In genomic region chr21:36041910-36042309, GRCh38 we compare ENCODE assay signal across 23 cellular contexts.
"Had no signal": no experiment of that assay in that cellular context is flagged by ENCODE, and none has a peak within 500 bp of the region (broad histone marks: within the 10 kb centered on the region; RNA-seq: fewer than 3 reads in every experiment).

No MANE protein-coding gene starts in this region.

- DNase-seq: Karpas-422, KG1, MG63, NCI-H1092, NCI-H1105 treated with DMSO at 0.1 percent for 48 hours, NCI-H1417 treated with DMSO at 0.1 percent for 48 hours, NCI-H146, NCI-H1694 treated with DMSO at 0.1 percent for 48 hours, NCI-H2029, NCI-H2081 treated with DMSO at 0.1 percent for 48 hours, NCI-H2171, NCI-H226, NCI-H446, NCI-H510A, NCI-H524 treated with DMSO at 0.1 percent for 48 hours, NCI-H69, NCI-H774, Right ventricle myocardium superior, RPMI8226, SIG-M5 had no signal

- H3K27ac ChIP-seq: SJSA1, SK-N-MC had no signal

- H3K4me1 ChIP-seq: SJSA1 had no signal

- H3K4me3 ChIP-seq: MG63, SJSA1, SK-N-MC had no signal

- FAIRE-seq: RCC 7860 had no signal

- H3K9me3 ChIP-seq: MG63, SJSA1 had no signal

- H3K27me3 ChIP-seq: MG63, SJSA1 had no signal
